ENCODE assay signal across 1 cellular context in the genomic region with DNA sequence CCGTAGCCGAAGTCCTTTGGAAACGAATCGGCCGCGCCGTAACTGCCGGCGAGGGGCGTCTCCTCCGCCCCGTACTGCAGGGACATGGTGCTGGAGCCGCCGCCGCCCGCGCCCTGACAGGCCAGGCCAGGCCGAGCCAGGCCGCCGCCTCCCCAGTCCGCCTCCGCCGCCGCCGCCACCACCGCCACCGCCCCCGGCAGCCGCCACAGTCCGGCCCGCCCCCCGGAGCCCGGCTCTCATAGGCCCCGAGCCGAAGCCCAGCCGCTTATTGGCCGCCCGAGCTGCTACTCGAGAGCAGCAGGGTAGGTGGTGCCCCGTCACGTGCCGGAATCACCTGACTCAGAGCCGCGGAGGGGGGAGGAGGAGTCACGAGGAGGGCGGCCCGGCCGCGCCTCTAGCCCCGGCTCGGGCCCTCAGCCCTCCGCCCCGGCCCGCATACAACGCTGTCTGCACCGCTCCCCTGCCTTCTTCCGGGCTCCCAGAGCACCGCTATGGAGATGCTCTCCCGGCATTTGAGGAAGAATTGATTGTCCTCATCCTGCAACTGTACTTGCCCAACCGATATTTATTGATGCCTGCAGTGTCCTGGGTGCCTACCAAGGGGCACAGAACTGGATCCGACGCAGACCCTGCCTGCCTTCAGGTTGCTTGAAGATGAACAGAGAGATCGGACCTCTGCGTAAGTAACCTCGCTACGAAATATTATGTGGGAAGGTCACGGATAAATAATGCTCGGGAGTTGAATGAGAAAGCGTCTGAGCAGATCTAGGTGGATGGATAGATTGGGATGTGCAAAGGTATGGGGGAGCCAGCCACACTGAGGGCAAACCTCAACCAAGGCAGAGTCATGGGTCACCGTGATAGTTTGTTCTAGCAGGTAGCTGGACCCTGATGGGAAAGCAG.
A peak's percentile ranks its signal among the peaks of the same experiment; 100 is the strongest.
TF ChIP-seq lines count a peak whose summit lies in the region.

A gene with protein sequence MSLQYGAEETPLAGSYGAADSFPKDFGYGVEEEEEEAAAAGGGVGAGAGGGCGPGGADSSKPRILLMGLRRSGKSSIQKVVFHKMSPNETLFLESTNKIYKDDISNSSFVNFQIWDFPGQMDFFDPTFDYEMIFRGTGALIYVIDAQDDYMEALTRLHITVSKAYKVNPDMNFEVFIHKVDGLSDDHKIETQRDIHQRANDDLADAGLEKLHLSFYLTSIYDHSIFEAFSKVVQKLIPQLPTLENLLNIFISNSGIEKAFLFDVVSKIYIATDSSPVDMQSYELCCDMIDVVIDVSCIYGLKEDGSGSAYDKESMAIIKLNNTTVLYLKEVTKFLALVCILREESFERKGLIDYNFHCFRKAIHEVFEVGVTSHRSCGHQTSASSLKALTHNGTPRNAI (minus strand): TSS at position 212 of the 903 bp plus-strand sequence. CDS start 126 bp downstream, at position 86.

TF ChIP-seq in GM12878, 131 proteins besides CTCF, POLR2A, EP300 and RAD21 (continued from another document and continues in another):
- TF ChIP-seq, protein P1, sequence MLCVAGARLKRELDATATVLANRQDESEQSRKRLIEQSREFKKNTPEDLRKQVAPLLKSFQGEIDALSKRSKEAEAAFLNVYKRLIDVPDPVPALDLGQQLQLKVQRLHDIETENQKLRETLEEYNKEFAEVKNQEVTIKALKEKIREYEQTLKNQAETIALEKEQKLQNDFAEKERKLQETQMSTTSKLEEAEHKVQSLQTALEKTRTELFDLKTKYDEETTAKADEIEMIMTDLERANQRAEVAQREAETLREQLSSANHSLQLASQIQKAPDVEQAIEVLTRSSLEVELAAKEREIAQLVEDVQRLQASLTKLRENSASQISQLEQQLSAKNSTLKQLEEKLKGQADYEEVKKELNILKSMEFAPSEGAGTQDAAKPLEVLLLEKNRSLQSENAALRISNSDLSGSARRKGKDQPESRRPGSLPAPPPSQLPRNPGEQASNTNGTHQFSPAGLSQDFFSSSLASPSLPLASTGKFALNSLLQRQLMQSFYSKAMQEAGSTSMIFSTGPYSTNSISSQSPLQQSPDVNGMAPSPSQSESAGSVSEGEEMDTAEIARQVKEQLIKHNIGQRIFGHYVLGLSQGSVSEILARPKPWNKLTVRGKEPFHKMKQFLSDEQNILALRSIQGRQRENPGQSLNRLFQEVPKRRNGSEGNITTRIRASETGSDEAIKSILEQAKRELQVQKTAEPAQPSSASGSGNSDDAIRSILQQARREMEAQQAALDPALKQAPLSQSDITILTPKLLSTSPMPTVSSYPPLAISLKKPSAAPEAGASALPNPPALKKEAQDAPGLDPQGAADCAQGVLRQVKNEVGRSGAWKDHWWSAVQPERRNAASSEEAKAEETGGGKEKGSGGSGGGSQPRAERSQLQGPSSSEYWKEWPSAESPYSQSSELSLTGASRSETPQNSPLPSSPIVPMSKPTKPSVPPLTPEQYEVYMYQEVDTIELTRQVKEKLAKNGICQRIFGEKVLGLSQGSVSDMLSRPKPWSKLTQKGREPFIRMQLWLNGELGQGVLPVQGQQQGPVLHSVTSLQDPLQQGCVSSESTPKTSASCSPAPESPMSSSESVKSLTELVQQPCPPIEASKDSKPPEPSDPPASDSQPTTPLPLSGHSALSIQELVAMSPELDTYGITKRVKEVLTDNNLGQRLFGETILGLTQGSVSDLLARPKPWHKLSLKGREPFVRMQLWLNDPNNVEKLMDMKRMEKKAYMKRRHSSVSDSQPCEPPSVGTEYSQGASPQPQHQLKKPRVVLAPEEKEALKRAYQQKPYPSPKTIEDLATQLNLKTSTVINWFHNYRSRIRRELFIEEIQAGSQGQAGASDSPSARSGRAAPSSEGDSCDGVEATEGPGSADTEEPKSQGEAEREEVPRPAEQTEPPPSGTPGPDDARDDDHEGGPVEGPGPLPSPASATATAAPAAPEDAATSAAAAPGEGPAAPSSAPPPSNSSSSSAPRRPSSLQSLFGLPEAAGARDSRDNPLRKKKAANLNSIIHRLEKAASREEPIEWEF (IDR thresholded peaks at IDR 0.05; ENCODE audit: insufficient replicate concordance, low read depth, low read length) = no peak
- TF ChIP-seq RBBP5 (conservative IDR thresholded peaks at IDR 0.05) (no peak), BACH1 (IDR thresholded peaks at IDR 0.05; ENCODE audit: borderline replicate concordance) (0 out of 2 replicates have a peak, but pooled peaks have one; percentile 22), EED (IDR thresholded peaks at IDR 0.05; ENCODE audit: low read depth) (no peak), TBL1XR1 (IDR thresholded peaks at IDR 0.05; ENCODE audit: low read depth, low read length) (peak; percentile 37; the same call in 1 of the 2 replicates), SIN3A (IDR thresholded peaks at IDR 0.05; ENCODE audit: low read depth, low read length) (peak; percentile 71; the same call in 1 of the 2 replicates), TCF12 (IDR thresholded peaks at IDR 0.05; ENCODE audit: low read depth, low read length) (no peak), SRF (IDR thresholded peaks at IDR 0.05; ENCODE audit: low read depth in 2 of 2, low read length in 2 of 2) (0 out of 4 replicates have a peak, but pooled peaks of 1 of the 2 experiments have one; percentile 23), EGR1 (IDR thresholded peaks at IDR 0.05; ENCODE audit: borderline replicate concordance in 1 of 2, low read depth in 2 of 2, low read length in 2 of 2) (peak; percentile 28 to 93), GATAD2B (conservative IDR thresholded peaks at IDR 0.05; ENCODE audit: low read depth) (0 out of 2 replicates have a peak, but pooled peaks have one; percentile 17), DPF2 (IDR thresholded peaks at IDR 0.05) (peak; percentile 97), SREBF1 (IDR thresholded peaks at IDR 0.05; ENCODE audit: low read length) (peak; percentile 73), CREM (IDR thresholded peaks at IDR 0.05; ENCODE audit: low read depth) (peak; percentile 36; the same call in 1 of the 2 replicates), HCFC1 (IDR thresholded peaks at IDR 0.05; ENCODE audit: low read length) (peak; percentile 46; the same call in 1 of the 2 replicates), IKZF1 (conservative IDR thresholded peaks at IDR 0.05) (peak; percentile 13; the same call in 1 of the 2 replicates)
- TF ChIP-seq, protein P2, sequence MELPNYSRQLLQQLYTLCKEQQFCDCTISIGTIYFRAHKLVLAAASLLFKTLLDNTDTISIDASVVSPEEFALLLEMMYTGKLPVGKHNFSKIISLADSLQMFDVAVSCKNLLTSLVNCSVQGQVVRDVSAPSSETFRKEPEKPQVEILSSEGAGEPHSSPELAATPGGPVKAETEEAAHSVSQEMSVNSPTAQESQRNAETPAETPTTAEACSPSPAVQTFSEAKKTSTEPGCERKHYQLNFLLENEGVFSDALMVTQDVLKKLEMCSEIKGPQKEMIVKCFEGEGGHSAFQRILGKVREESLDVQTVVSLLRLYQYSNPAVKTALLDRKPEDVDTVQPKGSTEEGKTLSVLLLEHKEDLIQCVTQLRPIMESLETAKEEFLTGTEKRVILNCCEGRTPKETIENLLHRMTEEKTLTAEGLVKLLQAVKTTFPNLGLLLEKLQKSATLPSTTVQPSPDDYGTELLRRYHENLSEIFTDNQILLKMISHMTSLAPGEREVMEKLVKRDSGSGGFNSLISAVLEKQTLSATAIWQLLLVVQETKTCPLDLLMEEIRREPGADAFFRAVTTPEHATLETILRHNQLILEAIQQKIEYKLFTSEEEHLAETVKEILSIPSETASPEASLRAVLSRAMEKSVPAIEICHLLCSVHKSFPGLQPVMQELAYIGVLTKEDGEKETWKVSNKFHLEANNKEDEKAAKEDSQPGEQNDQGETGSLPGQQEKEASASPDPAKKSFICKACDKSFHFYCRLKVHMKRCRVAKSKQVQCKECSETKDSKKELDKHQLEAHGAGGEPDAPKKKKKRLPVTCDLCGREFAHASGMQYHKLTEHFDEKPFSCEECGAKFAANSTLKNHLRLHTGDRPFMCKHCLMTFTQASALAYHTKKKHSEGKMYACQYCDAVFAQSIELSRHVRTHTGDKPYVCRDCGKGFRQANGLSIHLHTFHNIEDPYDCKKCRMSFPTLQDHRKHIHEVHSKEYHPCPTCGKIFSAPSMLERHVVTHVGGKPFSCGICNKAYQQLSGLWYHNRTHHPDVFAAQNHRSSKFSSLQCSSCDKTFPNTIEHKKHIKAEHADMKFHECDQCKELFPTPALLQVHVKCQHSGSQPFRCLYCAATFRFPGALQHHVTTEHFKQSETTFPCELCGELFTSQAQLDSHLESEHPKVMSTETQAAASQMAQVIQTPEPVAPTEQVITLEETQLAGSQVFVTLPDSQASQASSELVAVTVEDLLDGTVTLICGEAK (IDR thresholded peaks at IDR 0.05; ENCODE audit: borderline replicate concordance) = peak; percentile 24; the same call in 1 of the 2 replicates
- TF ChIP-seq, protein P3, sequence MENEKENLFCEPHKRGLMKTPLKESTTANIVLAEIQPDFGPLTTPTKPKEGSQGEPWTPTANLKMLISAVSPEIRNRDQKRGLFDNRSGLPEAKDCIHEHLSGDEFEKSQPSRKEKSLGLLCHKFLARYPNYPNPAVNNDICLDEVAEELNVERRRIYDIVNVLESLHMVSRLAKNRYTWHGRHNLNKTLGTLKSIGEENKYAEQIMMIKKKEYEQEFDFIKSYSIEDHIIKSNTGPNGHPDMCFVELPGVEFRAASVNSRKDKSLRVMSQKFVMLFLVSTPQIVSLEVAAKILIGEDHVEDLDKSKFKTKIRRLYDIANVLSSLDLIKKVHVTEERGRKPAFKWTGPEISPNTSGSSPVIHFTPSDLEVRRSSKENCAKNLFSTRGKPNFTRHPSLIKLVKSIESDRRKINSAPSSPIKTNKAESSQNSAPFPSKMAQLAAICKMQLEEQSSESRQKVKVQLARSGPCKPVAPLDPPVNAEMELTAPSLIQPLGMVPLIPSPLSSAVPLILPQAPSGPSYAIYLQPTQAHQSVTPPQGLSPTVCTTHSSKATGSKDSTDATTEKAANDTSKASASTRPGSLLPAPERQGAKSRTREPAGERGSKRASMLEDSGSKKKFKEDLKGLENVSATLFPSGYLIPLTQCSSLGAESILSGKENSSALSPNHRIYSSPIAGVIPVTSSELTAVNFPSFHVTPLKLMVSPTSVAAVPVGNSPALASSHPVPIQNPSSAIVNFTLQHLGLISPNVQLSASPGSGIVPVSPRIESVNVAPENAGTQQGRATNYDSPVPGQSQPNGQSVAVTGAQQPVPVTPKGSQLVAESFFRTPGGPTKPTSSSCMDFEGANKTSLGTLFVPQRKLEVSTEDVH (IDR thresholded peaks at IDR 0.05; ENCODE audit: low read depth, partially characterized antibody) = no peak
- TF ChIP-seq, protein P4, sequence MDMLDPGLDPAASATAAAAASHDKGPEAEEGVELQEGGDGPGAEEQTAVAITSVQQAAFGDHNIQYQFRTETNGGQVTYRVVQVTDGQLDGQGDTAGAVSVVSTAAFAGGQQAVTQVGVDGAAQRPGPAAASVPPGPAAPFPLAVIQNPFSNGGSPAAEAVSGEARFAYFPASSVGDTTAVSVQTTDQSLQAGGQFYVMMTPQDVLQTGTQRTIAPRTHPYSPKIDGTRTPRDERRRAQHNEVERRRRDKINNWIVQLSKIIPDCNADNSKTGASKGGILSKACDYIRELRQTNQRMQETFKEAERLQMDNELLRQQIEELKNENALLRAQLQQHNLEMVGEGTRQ (IDR thresholded peaks at IDR 0.05; ENCODE audit: borderline replicate concordance, low read depth, low read length) = peak; percentile 99
- TF ChIP-seq, protein P5, sequence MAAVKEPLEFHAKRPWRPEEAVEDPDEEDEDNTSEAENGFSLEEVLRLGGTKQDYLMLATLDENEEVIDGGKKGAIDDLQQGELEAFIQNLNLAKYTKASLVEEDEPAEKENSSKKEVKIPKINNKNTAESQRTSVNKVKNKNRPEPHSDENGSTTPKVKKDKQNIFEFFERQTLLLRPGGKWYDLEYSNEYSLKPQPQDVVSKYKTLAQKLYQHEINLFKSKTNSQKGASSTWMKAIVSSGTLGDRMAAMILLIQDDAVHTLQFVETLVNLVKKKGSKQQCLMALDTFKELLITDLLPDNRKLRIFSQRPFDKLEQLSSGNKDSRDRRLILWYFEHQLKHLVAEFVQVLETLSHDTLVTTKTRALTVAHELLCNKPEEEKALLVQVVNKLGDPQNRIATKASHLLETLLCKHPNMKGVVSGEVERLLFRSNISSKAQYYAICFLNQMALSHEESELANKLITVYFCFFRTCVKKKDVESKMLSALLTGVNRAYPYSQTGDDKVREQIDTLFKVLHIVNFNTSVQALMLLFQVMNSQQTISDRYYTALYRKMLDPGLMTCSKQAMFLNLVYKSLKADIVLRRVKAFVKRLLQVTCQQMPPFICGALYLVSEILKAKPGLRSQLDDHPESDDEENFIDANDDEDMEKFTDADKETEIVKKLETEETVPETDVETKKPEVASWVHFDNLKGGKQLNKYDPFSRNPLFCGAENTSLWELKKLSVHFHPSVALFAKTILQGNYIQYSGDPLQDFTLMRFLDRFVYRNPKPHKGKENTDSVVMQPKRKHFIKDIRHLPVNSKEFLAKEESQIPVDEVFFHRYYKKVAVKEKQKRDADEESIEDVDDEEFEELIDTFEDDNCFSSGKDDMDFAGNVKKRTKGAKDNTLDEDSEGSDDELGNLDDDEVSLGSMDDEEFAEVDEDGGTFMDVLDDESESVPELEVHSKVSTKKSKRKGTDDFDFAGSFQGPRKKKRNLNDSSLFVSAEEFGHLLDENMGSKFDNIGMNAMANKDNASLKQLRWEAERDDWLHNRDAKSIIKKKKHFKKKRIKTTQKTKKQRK (IDR thresholded peaks at IDR 0.05; ENCODE audit: low read depth, low read length) = no peak
- TF ChIP-seq, protein P6, sequence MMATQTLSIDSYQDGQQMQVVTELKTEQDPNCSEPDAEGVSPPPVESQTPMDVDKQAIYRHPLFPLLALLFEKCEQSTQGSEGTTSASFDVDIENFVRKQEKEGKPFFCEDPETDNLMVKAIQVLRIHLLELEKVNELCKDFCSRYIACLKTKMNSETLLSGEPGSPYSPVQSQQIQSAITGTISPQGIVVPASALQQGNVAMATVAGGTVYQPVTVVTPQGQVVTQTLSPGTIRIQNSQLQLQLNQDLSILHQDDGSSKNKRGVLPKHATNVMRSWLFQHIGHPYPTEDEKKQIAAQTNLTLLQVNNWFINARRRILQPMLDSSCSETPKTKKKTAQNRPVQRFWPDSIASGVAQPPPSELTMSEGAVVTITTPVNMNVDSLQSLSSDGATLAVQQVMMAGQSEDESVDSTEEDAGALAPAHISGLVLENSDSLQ (IDR thresholded peaks at IDR 0.05) = peak; percentile 98
- TF ChIP-seq, protein P7, sequence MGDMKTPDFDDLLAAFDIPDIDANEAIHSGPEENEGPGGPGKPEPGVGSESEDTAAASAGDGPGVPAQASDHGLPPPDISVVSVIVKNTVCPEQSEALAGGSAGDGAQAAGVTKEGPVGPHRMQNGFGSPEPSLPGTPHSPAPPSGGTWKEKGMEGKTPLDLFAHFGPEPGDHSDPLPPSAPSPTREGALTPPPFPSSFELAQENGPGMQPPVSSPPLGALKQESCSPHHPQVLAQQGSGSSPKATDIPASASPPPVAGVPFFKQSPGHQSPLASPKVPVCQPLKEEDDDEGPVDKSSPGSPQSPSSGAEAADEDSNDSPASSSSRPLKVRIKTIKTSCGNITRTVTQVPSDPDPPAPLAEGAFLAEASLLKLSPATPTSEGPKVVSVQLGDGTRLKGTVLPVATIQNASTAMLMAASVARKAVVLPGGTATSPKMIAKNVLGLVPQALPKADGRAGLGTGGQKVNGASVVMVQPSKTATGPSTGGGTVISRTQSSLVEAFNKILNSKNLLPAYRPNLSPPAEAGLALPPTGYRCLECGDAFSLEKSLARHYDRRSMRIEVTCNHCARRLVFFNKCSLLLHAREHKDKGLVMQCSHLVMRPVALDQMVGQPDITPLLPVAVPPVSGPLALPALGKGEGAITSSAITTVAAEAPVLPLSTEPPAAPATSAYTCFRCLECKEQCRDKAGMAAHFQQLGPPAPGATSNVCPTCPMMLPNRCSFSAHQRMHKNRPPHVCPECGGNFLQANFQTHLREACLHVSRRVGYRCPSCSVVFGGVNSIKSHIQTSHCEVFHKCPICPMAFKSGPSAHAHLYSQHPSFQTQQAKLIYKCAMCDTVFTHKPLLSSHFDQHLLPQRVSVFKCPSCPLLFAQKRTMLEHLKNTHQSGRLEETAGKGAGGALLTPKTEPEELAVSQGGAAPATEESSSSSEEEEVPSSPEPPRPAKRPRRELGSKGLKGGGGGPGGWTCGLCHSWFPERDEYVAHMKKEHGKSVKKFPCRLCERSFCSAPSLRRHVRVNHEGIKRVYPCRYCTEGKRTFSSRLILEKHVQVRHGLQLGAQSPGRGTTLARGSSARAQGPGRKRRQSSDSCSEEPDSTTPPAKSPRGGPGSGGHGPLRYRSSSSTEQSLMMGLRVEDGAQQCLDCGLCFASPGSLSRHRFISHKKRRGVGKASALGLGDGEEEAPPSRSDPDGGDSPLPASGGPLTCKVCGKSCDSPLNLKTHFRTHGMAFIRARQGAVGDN (IDR thresholded peaks at IDR 0.05) = 0 out of 2 replicates have a peak, but pooled peaks have one; percentile 28
